In genomic region chr3:19948192-19948591, GRCh38 we compare ENCODE assay signal across 7 cellular contexts. TPM values are rescaled to one million over a fixed set of nuclear protein-coding genes. Genes with fewer than 3 reads are reported as not detected.
A peak's percentile ranks its signal among the peaks of the same experiment; 100 is the strongest.
DNase-seq lines count a peak whose midpoint lies in the region; ATAC-seq and TF ChIP-seq lines count a peak whose summit lies in the region.

No MANE protein-coding gene starts in this region.

- peak overlapping the region; percentile 97 for H3K4me3 ChIP-seq in HL-60 (replicated peaks; ENCODE audit: insufficient read depth, low read length)
- peak overlapping the region; percentile 88 for H3K4me3 ChIP-seq in iPS-18a (ENCODE audit: low read length)

- H3K27me3 Mint-ChIP-seq in stimulated activated naive B cell treated with anti-CD40 and anti-IgM and Interleukin-4, amounts not matched to agents 10 μg/mL and 1 μg/mL and 100 μg/mL, for 72 hours, result no peaks in the 10 kb centered on the region

- peak overlapping the region; percentile 98 to 99 for H3K27ac Mint-ChIP-seq in activated naive CD4-positive, alpha-beta T cell treated with anti-CD3 and anti-CD28 coated beads, Interleukin-2, amount 50 U/mL, for 72 hours
- peak overlapping the region; percentile 96 for H3K27ac Mint-ChIP-seq in stimulated activated naive B cell treated with anti-CD40 and anti-IgM and Interleukin-4, amounts not matched to agents 10 μg/mL and 1 μg/mL and 100 μg/mL, for 72 hours

- H3K4me1 Mint-ChIP-seq in stimulated activated naive B cell treated with anti-CD40 and anti-IgM and Interleukin-4, amounts not matched to agents 10 μg/mL and 1 μg/mL and 100 μg/mL, for 72 hours, result peaks cover 12 to 31% of the 10 kb centered on the region in 2 donors

- H3K9me3 Mint-ChIP-seq in activated naive CD4-positive, alpha-beta T cell treated with anti-CD3 and anti-CD28 coated beads, Interleukin-2, amount 50 U/mL, for 72 hours, result no peaks in the 10 kb centered on the region
- H3K9me3 Mint-ChIP-seq in stimulated activated naive B cell treated with anti-CD40 and anti-IgM and Interleukin-4, amounts not matched to agents 10 μg/mL and 1 μg/mL and 100 μg/mL, for 72 hours, result no peaks in the 10 kb centered on the region

- no peak for DNase-seq in HL-60 (ENCODE audit: low read depth in 1 of 2, low spot score in 1 of 2)
- DNase-seq in activated naive CD4-positive, alpha-beta T cell treated with anti-CD3 and anti-CD28 coated beads, Interleukin-2, amount 50 U/mL, for 72 hours (ENCODE audit: low spot score in 2 of 2), result no peak
- DNase-seq in stimulated activated naive B cell treated with anti-CD40 and anti-IgM and Interleukin-4, amounts not matched to agents 10 μg/mL and 1 μg/mL and 100 μg/mL, for 72 hours, result no peak
- DNase-seq in NCI-H345 (lab: John Stamatoyannopoulos, UW), result no peak
- DNase-seq in NCI-H2171 (lab: John Stamatoyannopoulos, UW), result no peak

- TF ChIP-seq CTCF in HL-60 (IDR thresholded peaks at IDR 0.05; ENCODE audit: insufficient read depth, low read length), result no peak

- peaks cover 21 to 25% of the 10 kb centered on the region in 2 donors for H3K36me3 Mint-ChIP-seq in activated naive CD4-positive, alpha-beta T cell treated with anti-CD3 and anti-CD28 coated beads, Interleukin-2, amount 50 U/mL, for 72 hours
- H3K36me3 Mint-ChIP-seq in stimulated activated naive B cell treated with anti-CD40 and anti-IgM and Interleukin-4, amounts not matched to agents 10 μg/mL and 1 μg/mL and 100 μg/mL, for 72 hours, result peaks cover 4 to 15% of the 10 kb centered on the region in 2 donors

- peaks cover 18% of the 10 kb centered on the region for H3K36me3 ChIP-seq in iPS-18a (ENCODE audit: control insufficient read depth, low read depth, low read length)

- peak overlapping the region; percentile 83 for H3K27ac ChIP-seq in HL-60 (replicated peaks)
- no peak overlapping the region for H3K27ac ChIP-seq in iPS-18a (ENCODE audit: low read length)

- no peak for ATAC-seq in activated naive CD4-positive, alpha-beta T cell treated with anti-CD3 and anti-CD28 coated beads, Interleukin-2, amount 50 U/mL, for 72 hours
- no peak for ATAC-seq in stimulated activated naive B cell treated with anti-CD40 and anti-IgM and Interleukin-4, amounts not matched to agents 10 μg/mL and 1 μg/mL and 100 μg/mL, for 72 hours (replicated peaks)
- no peak for ATAC-seq in GM21619 (IDR thresholded peaks at IDR 0.05; ENCODE audit: unreplicated experiment)

- H3K27me3 ChIP-seq in HL-60 (ENCODE audit: insufficient read depth, poor library complexity, severe bottlenecking), result no peaks in the 10 kb centered on the region
- no peaks in the 10 kb centered on the region for H3K27me3 ChIP-seq in iPS-18a (ENCODE audit: control insufficient read depth, insufficient read depth, low read length)

- H3K4me3 Mint-ChIP-seq in stimulated activated naive B cell treated with anti-CD40 and anti-IgM and Interleukin-4, amounts not matched to agents 10 μg/mL and 1 μg/mL and 100 μg/mL, for 72 hours, result peak overlapping the region; percentile 87 to 90

- peaks cover 18% of the 10 kb centered on the region for H3K4me1 ChIP-seq in iPS-18a (ENCODE audit: control insufficient read depth, low read depth, low read length)

- peak overlapping the region; percentile 89 for H3K9ac ChIP-seq in iPS-18a (ENCODE audit: low read length)

- H3K9me3 ChIP-seq in iPS-18a (ENCODE audit: control insufficient read depth, low read depth, low read length), result no peaks in the 10 kb centered on the region

RNA-seq across cellular contexts. Expression of gene RAB5A, which starts 1.3 kb away (rescaled TPM):
- 10 to 100 TPM; 56.3 to 80.8 TPM for total RNA-seq in activated naive CD4-positive, alpha-beta T cell treated with anti-CD3 and anti-CD28 coated beads, Interleukin-2, amount 50 U/mL, for 72 hours

RNA-seq across cellular contexts. Expression of gene EFHB, which starts 14.2 kb away (rescaled TPM):
- total RNA-seq in activated naive CD4-positive, alpha-beta T cell treated with anti-CD3 and anti-CD28 coated beads, Interleukin-2, amount 50 U/mL, for 72 hours, result 1 to 10 TPM in 1 of 2 donors, under 1 TPM in 1; 0.91 to 1.2 TPM
